ENCODE assay signal across 1 cellular context in genomic region chr21:45596704-45597318, GRCh38.
TF ChIP-seq lines count a peak whose summit lies in the region.

No MANE protein-coding gene starts in this region.

TF ChIP-seq in H1, 55 proteins besides CTCF, POLR2A, EP300 and RAD21:
- no peak for TF ChIP-seq SIX5 (IDR thresholded peaks at IDR 0.05; ENCODE audit: low read depth, low read length)
- TF ChIP-seq GABPA (IDR thresholded peaks at IDR 0.05; ENCODE audit: borderline replicate concordance, insufficient read depth, low read length): peak; percentile 68; the same call in 1 of the 2 replicates
- TF ChIP-seq TCF12 (IDR thresholded peaks at IDR 0.05; ENCODE audit: low read depth, low read length): peak; percentile 61; the same call in 1 of the 2 replicates
- TF ChIP-seq CHD1 (IDR thresholded peaks at IDR 0.05; ENCODE audit: low read depth, low read length): no peak
- TF ChIP-seq SP1 (IDR thresholded peaks at IDR 0.05; ENCODE audit: low read depth, low read length): no peak
- no peak for TF ChIP-seq BACH1 (IDR thresholded peaks at IDR 0.05; ENCODE audit: low read length)
- TF ChIP-seq MAX (IDR thresholded peaks at IDR 0.05): peak; percentile 44; the same call in 1 of the 2 replicates
- TF ChIP-seq CREB1 (IDR thresholded peaks at IDR 0.05): peak; percentile 54; the same call in 1 of the 2 replicates
- peak; percentile 58; the same call in 1 of the 2 replicates for TF ChIP-seq E2F6 (IDR thresholded peaks at IDR 0.05)
- no peak for TF ChIP-seq ATF2 (IDR thresholded peaks at IDR 0.05; ENCODE audit: low read length)
